ENCODE assay signal across 1 cellular context in the genomic region with DNA sequence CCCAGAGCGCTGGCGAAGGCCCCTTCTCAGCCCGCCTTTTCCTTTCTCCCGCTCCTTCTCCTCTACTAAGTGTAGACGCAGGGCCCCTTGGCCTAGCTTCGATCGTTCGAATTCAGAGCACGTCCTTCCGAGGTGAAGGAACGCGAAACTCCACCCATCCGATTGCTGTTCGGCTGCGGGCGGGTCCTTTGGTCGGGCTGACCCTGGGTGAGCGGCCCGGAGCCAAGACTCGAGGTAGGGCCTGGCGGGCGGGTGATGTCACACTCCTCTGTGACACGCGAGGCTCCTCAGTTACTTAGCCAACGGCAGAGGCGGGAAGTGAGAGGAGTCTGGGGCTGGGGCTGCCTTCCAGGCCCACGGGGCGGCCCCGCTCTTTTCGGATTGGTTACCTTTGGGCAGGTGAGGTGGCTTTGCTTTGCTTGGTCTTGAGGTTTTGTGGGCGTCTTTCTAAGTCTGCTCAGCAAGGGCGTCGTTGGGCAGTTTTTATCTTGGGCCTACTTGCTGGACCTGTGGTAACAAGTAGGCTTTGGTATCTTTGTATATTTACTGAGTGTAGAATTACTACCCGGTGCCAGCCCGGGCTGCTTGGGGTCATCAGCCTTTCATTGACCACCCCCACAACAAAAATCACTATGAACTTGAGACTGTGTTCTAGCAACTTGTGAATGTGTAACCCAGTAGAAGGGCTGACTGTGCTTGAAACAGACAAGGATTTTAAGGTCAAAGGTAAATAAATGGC.
A peak's percentile ranks its signal among the peaks of the same experiment; 100 is the strongest.
TF ChIP-seq lines count a peak whose summit lies in the region.

No MANE protein-coding gene starts in this region.

TF ChIP-seq in K562, 482 proteins besides CTCF, POLR2A, EP300 and RAD21 (continued from another document and continues in another):
- TF ChIP-seq, protein P1, sequence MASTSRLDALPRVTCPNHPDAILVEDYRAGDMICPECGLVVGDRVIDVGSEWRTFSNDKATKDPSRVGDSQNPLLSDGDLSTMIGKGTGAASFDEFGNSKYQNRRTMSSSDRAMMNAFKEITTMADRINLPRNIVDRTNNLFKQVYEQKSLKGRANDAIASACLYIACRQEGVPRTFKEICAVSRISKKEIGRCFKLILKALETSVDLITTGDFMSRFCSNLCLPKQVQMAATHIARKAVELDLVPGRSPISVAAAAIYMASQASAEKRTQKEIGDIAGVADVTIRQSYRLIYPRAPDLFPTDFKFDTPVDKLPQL (IDR thresholded peaks at IDR 0.05; ENCODE audit: extremely low read depth, insufficient read length) = no peak
- TF ChIP-seq, protein P2, sequence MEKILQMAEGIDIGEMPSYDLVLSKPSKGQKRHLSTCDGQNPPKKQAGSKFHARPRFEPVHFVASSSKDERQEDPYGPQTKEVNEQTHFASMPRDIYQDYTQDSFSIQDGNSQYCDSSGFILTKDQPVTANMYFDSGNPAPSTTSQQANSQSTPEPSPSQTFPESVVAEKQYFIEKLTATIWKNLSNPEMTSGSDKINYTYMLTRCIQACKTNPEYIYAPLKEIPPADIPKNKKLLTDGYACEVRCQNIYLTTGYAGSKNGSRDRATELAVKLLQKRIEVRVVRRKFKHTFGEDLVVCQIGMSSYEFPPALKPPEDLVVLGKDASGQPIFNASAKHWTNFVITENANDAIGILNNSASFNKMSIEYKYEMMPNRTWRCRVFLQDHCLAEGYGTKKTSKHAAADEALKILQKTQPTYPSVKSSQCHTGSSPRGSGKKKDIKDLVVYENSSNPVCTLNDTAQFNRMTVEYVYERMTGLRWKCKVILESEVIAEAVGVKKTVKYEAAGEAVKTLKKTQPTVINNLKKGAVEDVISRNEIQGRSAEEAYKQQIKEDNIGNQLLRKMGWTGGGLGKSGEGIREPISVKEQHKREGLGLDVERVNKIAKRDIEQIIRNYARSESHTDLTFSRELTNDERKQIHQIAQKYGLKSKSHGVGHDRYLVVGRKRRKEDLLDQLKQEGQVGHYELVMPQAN (IDR thresholded peaks at IDR 0.05; ENCODE audit: borderline replicate concordance) = peak; percentile 22; the same call in 1 of the 2 replicates
- no peak for TF ChIP-seq PTRF (tag; IDR thresholded peaks at IDR 0.05)
- TF ChIP-seq HLTF (IDR thresholded peaks at IDR 0.05) = no peak
- TF ChIP-seq ZNF699 (CRISPR knock-in tag; IDR thresholded peaks at IDR 0.05; ENCODE audit: insufficient replicate concordance) = no peak
- no peak for TF ChIP-seq CBFA2T3 (IDR thresholded peaks at IDR 0.05)
- TF ChIP-seq PHB2 (IDR thresholded peaks at IDR 0.05; ENCODE audit: low read depth) = no peak
- TF ChIP-seq ARNT (IDR thresholded peaks at IDR 0.05) = no peak
- TF ChIP-seq TBP (optimal IDR thresholded peaks at IDR 0.05; ENCODE audit: low read depth, low read length) = peak; percentile 34
- TF ChIP-seq SMC3 (conservative IDR thresholded peaks at IDR 0.05; ENCODE audit: insufficient read depth, low read depth, low read length) = no peak
- TF ChIP-seq, protein P3, sequence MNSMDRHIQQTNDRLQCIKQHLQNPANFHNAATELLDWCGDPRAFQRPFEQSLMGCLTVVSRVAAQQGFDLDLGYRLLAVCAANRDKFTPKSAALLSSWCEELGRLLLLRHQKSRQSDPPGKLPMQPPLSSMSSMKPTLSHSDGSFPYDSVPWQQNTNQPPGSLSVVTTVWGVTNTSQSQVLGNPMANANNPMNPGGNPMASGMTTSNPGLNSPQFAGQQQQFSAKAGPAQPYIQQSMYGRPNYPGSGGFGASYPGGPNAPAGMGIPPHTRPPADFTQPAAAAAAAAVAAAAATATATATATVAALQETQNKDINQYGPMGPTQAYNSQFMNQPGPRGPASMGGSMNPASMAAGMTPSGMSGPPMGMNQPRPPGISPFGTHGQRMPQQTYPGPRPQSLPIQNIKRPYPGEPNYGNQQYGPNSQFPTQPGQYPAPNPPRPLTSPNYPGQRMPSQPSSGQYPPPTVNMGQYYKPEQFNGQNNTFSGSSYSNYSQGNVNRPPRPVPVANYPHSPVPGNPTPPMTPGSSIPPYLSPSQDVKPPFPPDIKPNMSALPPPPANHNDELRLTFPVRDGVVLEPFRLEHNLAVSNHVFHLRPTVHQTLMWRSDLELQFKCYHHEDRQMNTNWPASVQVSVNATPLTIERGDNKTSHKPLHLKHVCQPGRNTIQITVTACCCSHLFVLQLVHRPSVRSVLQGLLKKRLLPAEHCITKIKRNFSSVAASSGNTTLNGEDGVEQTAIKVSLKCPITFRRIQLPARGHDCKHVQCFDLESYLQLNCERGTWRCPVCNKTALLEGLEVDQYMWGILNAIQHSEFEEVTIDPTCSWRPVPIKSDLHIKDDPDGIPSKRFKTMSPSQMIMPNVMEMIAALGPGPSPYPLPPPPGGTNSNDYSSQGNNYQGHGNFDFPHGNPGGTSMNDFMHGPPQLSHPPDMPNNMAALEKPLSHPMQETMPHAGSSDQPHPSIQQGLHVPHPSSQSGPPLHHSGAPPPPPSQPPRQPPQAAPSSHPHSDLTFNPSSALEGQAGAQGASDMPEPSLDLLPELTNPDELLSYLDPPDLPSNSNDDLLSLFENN (IDR thresholded peaks at IDR 0.05; ENCODE audit: low read depth in 2 of 2, low read length in 2 of 2) = no peak
- no peak for TF ChIP-seq ZNF134 (CRISPR knock-in tag; conservative IDR thresholded peaks at IDR 0.05)
- no peak for TF ChIP-seq ZNF24 (IDR thresholded peaks at IDR 0.05)
- TF ChIP-seq C11orf30 (IDR thresholded peaks at IDR 0.05; ENCODE audit: low read depth) = no peak
- no peak for TF ChIP-seq DACH1 (IDR thresholded peaks at IDR 0.05; ENCODE audit: partially characterized antibody)
- no peak for TF ChIP-seq TARDBP (IDR thresholded peaks at IDR 0.05)
- TF ChIP-seq, protein P4, sequence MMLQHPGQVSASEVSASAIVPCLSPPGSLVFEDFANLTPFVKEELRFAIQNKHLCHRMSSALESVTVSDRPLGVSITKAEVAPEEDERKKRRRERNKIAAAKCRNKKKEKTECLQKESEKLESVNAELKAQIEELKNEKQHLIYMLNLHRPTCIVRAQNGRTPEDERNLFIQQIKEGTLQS (IDR thresholded peaks at IDR 0.05) = peak; percentile 90
- TF ChIP-seq, protein P4 (CRISPR knock-in tag; conservative IDR thresholded peaks at IDR 0.05) = peak; percentile 81
- TF ChIP-seq GABPA (tag; conservative IDR thresholded peaks at IDR 0.05; ENCODE audit: low read depth) = no peak
- TF ChIP-seq, protein P5, sequence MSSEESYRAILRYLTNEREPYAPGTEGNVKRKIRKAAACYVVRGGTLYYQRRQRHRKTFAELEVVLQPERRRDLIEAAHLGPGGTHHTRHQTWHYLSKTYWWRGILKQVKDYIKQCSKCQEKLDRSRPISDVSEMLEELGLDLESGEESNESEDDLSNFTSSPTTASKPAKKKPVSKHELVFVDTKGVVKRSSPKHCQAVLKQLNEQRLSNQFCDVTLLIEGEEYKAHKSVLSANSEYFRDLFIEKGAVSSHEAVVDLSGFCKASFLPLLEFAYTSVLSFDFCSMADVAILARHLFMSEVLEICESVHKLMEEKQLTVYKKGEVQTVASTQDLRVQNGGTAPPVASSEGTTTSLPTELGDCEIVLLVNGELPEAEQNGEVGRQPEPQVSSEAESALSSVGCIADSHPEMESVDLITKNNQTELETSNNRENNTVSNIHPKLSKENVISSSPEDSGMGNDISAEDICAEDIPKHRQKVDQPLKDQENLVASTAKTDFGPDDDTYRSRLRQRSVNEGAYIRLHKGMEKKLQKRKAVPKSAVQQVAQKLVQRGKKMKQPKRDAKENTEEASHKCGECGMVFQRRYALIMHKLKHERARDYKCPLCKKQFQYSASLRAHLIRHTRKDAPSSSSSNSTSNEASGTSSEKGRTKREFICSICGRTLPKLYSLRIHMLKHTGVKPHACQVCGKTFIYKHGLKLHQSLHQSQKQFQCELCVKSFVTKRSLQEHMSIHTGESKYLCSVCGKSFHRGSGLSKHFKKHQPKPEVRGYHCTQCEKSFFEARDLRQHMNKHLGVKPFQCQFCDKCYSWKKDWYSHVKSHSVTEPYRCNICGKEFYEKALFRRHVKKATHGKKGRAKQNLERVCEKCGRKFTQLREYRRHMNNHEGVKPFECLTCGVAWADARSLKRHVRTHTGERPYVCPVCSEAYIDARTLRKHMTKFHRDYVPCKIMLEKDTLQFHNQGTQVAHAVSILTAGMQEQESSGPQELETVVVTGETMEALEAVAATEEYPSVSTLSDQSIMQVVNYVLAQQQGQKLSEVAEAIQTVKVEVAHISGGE (CRISPR knock-in tag; IDR thresholded peaks at IDR 0.05) = no peak; a peak in 1 of 6 replicates
- no peak for TF ChIP-seq ESRRA (IDR thresholded peaks at IDR 0.05; ENCODE audit: borderline replicate concordance, low read depth)
- no peak for TF ChIP-seq TEAD2 (tag; IDR thresholded peaks at IDR 0.05)
- TF ChIP-seq NR2F6 (CRISPR knock-in tag; IDR thresholded peaks at IDR 0.05) = no peak
- no peak for TF ChIP-seq CREBBP (IDR thresholded peaks at IDR 0.05; ENCODE audit: low read depth, low read length)
- TF ChIP-seq, protein P6, sequence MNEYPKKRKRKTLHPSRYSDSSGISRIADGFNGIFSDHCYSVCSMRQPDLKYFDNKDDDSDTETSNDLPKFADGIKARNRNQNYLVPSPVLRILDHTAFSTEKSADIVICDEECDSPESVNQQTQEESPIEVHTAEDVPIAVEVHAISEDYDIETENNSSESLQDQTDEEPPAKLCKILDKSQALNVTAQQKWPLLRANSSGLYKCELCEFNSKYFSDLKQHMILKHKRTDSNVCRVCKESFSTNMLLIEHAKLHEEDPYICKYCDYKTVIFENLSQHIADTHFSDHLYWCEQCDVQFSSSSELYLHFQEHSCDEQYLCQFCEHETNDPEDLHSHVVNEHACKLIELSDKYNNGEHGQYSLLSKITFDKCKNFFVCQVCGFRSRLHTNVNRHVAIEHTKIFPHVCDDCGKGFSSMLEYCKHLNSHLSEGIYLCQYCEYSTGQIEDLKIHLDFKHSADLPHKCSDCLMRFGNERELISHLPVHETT (CRISPR knock-in tag; conservative IDR thresholded peaks at IDR 0.05 in 1 of 2, IDR thresholded peaks at IDR 0.05 in 1 of 2) = no peak
- TF ChIP-seq ZNF263 (CRISPR knock-in tag; IDR thresholded peaks at IDR 0.05; ENCODE audit: borderline replicate concordance) = no peak; the same call in 1 of the 2 replicates
- TF ChIP-seq TSC22D4 (tag; IDR thresholded peaks at IDR 0.05) = no peak
- TF ChIP-seq, protein P7, sequence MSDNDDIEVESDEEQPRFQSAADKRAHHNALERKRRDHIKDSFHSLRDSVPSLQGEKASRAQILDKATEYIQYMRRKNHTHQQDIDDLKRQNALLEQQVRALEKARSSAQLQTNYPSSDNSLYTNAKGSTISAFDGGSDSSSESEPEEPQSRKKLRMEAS (CRISPR knock-in tag; IDR thresholded peaks at IDR 0.05) = peak; percentile 63
- TF ChIP-seq CTBP1 (IDR thresholded peaks at IDR 0.05; ENCODE audit: borderline replicate concordance) = no peak
- TF ChIP-seq, protein P8, sequence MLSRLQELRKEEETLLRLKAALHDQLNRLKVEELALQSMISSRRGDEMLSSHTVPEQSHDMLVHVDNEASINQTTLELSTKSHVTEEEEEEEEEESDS (CRISPR knock-in tag; IDR thresholded peaks at IDR 0.05) = no peak
- TF ChIP-seq, protein P9, sequence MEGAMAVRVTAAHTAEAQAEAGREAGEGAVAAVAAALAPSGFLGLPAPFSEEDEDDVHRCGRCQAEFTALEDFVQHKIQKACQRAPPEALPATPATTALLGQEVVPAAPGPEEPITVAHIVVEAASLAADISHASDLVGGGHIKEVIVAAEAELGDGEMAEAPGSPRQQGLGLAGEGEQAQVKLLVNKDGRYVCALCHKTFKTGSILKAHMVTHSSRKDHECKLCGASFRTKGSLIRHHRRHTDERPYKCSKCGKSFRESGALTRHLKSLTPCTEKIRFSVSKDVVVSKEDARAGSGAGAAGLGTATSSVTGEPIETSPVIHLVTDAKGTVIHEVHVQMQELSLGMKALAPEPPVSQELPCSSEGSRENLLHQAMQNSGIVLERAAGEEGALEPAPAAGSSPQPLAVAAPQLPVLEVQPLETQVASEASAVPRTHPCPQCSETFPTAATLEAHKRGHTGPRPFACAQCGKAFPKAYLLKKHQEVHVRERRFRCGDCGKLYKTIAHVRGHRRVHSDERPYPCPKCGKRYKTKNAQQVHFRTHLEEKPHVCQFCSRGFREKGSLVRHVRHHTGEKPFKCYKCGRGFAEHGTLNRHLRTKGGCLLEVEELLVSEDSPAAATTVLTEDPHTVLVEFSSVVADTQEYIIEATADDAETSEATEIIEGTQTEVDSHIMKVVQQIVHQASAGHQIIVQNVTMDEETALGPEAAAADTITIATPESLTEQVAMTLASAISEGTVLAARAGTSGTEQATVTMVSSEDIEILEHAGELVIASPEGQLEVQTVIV (CRISPR knock-in tag; IDR thresholded peaks at IDR 0.05; ENCODE audit: borderline replicate concordance) = no peak
- no peak for TF ChIP-seq ZC3H8 (IDR thresholded peaks at IDR 0.05)
- TF ChIP-seq ZKSCAN1 (IDR thresholded peaks at IDR 0.05; ENCODE audit: low read depth, low read length) = 0 out of 2 replicates have a peak, but pooled peaks have one; percentile 10
- TF ChIP-seq, protein P10, sequence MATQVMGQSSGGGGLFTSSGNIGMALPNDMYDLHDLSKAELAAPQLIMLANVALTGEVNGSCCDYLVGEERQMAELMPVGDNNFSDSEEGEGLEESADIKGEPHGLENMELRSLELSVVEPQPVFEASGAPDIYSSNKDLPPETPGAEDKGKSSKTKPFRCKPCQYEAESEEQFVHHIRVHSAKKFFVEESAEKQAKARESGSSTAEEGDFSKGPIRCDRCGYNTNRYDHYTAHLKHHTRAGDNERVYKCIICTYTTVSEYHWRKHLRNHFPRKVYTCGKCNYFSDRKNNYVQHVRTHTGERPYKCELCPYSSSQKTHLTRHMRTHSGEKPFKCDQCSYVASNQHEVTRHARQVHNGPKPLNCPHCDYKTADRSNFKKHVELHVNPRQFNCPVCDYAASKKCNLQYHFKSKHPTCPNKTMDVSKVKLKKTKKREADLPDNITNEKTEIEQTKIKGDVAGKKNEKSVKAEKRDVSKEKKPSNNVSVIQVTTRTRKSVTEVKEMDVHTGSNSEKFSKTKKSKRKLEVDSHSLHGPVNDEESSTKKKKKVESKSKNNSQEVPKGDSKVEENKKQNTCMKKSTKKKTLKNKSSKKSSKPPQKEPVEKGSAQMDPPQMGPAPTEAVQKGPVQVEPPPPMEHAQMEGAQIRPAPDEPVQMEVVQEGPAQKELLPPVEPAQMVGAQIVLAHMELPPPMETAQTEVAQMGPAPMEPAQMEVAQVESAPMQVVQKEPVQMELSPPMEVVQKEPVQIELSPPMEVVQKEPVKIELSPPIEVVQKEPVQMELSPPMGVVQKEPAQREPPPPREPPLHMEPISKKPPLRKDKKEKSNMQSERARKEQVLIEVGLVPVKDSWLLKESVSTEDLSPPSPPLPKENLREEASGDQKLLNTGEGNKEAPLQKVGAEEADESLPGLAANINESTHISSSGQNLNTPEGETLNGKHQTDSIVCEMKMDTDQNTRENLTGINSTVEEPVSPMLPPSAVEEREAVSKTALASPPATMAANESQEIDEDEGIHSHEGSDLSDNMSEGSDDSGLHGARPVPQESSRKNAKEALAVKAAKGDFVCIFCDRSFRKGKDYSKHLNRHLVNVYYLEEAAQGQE (CRISPR knock-in tag; IDR thresholded peaks at IDR 0.05; ENCODE audit: low read depth) = no peak
- no peak for TF ChIP-seq FUS (optimal IDR thresholded peaks at IDR 0.05; ENCODE audit: low read depth, low read length)
- no peak for TF ChIP-seq RHOXF2B (CRISPR knock-in tag; conservative IDR thresholded peaks at IDR 0.05)
- peak; percentile 60 for TF ChIP-seq CREB1 (IDR thresholded peaks at IDR 0.05)
- TF ChIP-seq CREB1 (CRISPR knock-in tag; IDR thresholded peaks at IDR 0.05) = no peak; the same call in none of the 2 replicates
- TF ChIP-seq MEIS2 (IDR thresholded peaks at IDR 0.05; ENCODE audit: partially characterized antibody) = no peak
- no peak for TF ChIP-seq ERF (CRISPR knock-in tag; IDR thresholded peaks at IDR 0.05)
- TF ChIP-seq MAFF (IDR thresholded peaks at IDR 0.05; ENCODE audit: low read length) = no peak
- TF ChIP-seq ZNF175 (CRISPR knock-in tag; IDR thresholded peaks at IDR 0.05; ENCODE audit: low read depth) = no peak
- TF ChIP-seq PCBP2 (IDR thresholded peaks at IDR 0.05; ENCODE audit: low read depth, low read length, poor library complexity, severe bottlenecking) = no peak
